1 cellular context compared by ENCODE assay signal in genomic region chr5:122909470-122910100, GRCh38.
TF ChIP-seq lines count a peak whose summit lies in the region.

No MANE protein-coding gene starts in this region.

TF ChIP-seq in HepG2, 621 proteins besides CTCF, POLR2A, EP300 and RAD21 (continued from another document):
- TF ChIP-seq, protein P1, sequence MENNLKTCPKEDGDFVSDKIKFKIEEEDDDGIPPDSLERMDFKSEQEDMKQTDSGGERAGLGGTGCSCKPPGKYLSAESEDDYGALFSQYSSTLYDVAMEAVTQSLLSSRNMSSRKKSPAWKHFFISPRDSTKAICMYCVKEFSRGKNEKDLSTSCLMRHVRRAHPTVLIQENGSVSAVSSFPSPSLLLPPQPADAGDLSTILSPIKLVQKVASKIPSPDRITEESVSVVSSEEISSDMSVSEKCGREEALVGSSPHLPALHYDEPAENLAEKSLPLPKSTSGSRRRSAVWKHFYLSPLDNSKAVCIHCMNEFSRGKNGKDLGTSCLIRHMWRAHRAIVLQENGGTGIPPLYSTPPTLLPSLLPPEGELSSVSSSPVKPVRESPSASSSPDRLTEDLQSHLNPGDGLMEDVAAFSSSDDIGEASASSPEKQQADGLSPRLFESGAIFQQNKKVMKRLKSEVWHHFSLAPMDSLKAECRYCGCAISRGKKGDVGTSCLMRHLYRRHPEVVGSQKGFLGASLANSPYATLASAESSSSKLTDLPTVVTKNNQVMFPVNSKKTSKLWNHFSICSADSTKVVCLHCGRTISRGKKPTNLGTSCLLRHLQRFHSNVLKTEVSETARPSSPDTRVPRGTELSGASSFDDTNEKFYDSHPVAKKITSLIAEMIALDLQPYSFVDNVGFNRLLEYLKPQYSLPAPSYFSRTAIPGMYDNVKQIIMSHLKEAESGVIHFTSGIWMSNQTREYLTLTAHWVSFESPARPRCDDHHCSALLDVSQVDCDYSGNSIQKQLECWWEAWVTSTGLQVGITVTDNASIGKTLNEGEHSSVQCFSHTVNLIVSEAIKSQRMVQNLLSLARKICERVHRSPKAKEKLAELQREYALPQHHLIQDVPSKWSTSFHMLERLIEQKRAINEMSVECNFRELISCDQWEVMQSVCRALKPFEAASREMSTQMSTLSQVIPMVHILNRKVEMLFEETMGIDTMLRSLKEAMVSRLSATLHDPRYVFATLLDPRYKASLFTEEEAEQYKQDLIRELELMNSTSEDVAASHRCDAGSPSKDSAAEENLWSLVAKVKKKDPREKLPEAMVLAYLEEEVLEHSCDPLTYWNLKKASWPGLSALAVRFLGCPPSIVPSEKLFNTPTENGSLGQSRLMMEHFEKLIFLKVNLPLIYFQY (CRISPR knock-in tag; IDR thresholded peaks at IDR 0.05; ENCODE audit: borderline replicate concordance) = no peak
- TF ChIP-seq, protein P2, sequence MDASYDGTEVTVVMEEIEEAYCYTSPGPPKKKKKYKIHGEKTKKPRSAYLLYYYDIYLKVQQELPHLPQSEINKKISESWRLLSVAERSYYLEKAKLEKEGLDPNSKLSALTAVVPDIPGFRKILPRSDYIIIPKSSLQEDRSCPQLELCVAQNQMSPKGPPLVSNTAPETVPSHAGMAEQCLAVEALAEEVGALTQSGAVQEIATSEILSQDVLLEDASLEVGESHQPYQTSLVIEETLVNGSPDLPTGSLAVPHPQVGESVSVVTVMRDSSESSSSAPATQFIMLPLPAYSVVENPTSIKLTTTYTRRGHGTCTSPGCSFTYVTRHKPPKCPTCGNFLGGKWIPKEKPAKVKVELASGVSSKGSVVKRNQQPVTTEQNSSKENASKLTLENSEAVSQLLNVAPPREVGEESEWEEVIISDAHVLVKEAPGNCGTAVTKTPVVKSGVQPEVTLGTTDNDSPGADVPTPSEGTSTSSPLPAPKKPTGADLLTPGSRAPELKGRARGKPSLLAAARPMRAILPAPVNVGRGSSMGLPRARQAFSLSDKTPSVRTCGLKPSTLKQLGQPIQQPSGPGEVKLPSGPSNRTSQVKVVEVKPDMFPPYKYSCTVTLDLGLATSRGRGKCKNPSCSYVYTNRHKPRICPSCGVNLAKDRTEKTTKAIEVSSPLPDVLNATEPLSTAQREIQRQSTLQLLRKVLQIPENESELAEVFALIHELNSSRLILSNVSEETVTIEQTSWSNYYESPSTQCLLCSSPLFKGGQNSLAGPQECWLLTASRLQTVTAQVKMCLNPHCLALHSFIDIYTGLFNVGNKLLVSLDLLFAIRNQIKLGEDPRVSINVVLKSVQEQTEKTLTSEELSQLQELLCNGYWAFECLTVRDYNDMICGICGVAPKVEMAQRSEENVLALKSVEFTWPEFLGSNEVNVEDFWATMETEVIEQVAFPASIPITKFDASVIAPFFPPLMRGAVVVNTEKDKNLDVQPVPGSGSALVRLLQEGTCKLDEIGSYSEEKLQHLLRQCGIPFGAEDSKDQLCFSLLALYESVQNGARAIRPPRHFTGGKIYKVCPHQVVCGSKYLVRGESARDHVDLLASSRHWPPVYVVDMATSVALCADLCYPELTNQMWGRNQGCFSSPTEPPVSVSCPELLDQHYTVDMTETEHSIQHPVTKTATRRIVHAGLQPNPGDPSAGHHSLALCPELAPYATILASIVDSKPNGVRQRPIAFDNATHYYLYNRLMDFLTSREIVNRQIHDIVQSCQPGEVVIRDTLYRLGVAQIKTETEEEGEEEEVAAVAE (CRISPR knock-in tag; IDR thresholded peaks at IDR 0.05; ENCODE audit: borderline replicate concordance) = no peak
- no peak for TF ChIP-seq ZNF674 (CRISPR knock-in tag; IDR thresholded peaks at IDR 0.05; ENCODE audit: low read depth)
- no peak for TF ChIP-seq ZNF496 (CRISPR knock-in tag; IDR thresholded peaks at IDR 0.05; ENCODE audit: insufficient replicate concordance)
TF ChIP-seq in HepG2: peak in this region for 0.
